ENCODE assay signal across 18 cellular contexts in the genomic region with DNA sequence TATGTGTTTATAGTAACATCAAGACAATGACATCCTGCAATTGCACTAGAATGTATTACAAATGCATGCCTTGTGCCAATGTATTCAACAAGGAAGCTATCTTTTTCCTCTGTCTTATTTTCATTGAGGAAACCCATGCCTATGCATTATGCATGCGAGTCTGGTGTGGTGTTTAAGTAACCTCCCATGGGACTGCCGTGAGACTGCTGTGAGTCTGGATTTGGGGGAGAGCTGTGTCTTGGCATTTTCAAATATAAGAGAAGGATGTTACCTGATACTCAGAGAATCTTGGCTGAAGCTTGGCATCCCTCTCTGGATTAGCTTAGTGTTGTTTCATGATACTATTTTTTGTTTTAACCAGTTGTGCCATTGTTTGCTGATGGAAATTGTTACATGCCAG.
A peak's percentile ranks its signal among the peaks of the same experiment; 100 is the strongest.
DNase-seq lines count a peak whose midpoint lies in the region; ATAC-seq and TF ChIP-seq lines count a peak whose summit lies in the region.
"Had no signal": no experiment of that assay in that cellular context is flagged by ENCODE, and none has a peak within 500 bp of the region (broad histone marks: within the 10 kb centered on the region; RNA-seq: fewer than 3 reads in every experiment).

No MANE protein-coding gene starts in this region.

- no peaks in the 10 kb centered on the region for H3K9me3 Mint-ChIP-seq in nephron
- H3K9me3 Mint-ChIP-seq: activated CD8-positive, alpha-beta T cell treated with anti-CD3 and anti-CD28 coated beads for 36 hours; mesothelial cell of epicardium had no signal

- peak overlapping the region; percentile 49 to 87 (median 62) for H3K27ac Mint-ChIP-seq in nephron
- H3K27ac Mint-ChIP-seq: activated CD8-positive, alpha-beta T cell treated with anti-CD3 and anti-CD28 coated beads for 36 hours; mesothelial cell of epicardium had no signal

- peaks cover 64% of the 10 kb centered on the region for H3K4me1 Mint-ChIP-seq in nephron

- DNase-seq in DMS 273 treated with DMSO at 0.1 percent for 48 hours (lab: John Stamatoyannopoulos, UW) (peak; percentile 79), NCI-H2171 treated with DMSO at 0.1 percent for 48 hours (lab: John Stamatoyannopoulos, UW) (peak; percentile 41), brain pericyte (ENCODE audit: low read depth, low spot score) (peak; percentile 32), germinal center (ENCODE audit: low spot score) (no peak)
- DNase-seq in activated CD8-positive, alpha-beta memory T cell treated with anti-CD3 and anti-CD28 coated beads for 24 hours: no peak
- DNase-seq: activated CD8-positive, alpha-beta T cell treated with anti-CD3 and anti-CD28 coated beads for 36 hours; AML-193; amniotic stem cell; DMS79 treated with DMSO at 0.1 percent for 48 hours; dorsolateral prefrontal cortex; NCI-H2029 treated with DMSO at 0.1 percent for 48 hours; NCI-H774; occipital lobe; SW 1271 had no signal

- no peak for ATAC-seq in GM18868 (IDR thresholded peaks at IDR 0.05; ENCODE audit: unreplicated experiment)
- ATAC-seq: activated CD8-positive, alpha-beta T cell treated with anti-CD3 and anti-CD28 coated beads for 36 hours; esophagus mucosa had no signal

- H3K36me3 Mint-ChIP-seq in nephron (ENCODE audit: low read depth): no peaks in the 10 kb centered on the region
- H3K36me3 Mint-ChIP-seq: mesothelial cell of epicardium had no signal

- H3K4me3 Mint-ChIP-seq in nephron: peak overlapping the region in 1 of 3 experiments; percentile 13
- H3K4me3 Mint-ChIP-seq: activated CD8-positive, alpha-beta T cell treated with anti-CD3 and anti-CD28 coated beads for 36 hours; mesothelial cell of epicardium had no signal

- TF ChIP-seq CTCF in nephron (IDR thresholded peaks at IDR 0.05; ENCODE audit: unreplicated experiment in 3 of 3): no peak

- no peaks in the 10 kb centered on the region for H3K27me3 Mint-ChIP-seq in nephron (ENCODE audit: low read depth)
- H3K27me3 Mint-ChIP-seq: activated CD8-positive, alpha-beta T cell treated with anti-CD3 and anti-CD28 coated beads for 36 hours had no signal

Comparison
In these comparisons a context has a peak if more than half of its experiments do, and no peak if none do; other contexts are left out.
1. DNase-seq: peak in DMS 273 treated with DMSO at 0.1 percent for 48 hours (single experiment), NCI-H2171 treated with DMSO at 0.1 percent for 48 hours (single experiment) and brain pericyte (single experiment); none in germinal center (single experiment) and activated CD8-positive, alpha-beta memory T cell treated with anti-CD3 and anti-CD28 coated beads for 24 hours (single experiment).